Comparison of ENCODE assay signal across 7 cellular contexts in the genomic region with DNA sequence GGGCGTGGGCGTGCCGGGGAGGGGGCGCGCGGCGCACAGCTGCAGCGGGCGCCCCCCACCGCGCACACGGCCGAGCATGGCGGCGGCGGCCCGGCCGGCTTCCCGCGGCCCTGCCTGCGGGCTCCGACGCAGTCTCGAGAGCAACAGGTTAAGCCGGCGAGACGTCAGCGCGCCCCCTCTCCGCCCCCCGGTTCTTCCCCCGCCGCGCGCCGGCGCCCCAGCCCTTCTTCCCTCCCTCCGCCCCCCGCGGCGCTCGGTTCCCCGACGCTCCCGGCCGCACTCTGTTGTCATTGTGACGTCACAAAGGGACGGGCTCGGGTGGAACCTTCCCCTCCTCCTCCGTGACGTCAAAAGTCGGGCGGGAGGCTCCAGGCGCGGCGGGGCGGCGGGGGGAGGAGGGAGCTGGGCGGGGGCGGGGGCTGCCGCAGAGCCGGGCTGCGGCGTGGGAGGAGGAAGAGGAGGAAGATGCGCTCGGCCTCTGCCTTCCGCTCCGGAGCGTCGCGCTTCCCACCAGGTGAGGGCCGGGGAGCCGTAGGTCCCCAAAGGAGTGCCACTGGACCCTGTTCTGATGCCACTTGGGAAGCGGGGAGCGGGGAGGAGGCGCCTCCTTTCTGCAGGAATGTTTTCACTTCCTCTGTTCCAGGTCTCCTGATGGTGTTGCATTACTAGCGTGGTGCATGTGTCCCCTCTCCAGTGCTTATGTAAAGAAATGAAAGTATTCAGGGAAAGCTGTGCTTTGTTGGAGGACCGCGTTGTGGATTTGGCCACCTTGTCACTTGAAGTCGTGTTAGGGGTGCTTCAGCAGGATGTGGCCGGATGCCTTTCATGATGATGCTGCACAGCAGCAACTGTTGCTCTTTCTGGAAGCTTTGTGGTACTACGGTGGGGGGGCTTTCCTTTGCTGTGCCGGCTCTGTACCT. TPM values are rescaled to one million over a fixed set of nuclear protein-coding genes. Genes with fewer than 3 reads are reported as not detected.
DNase-seq lines count a peak whose midpoint lies in the region; ATAC-seq and TF ChIP-seq lines count a peak whose summit lies in the region.

No MANE protein-coding gene starts in this region.

- H3K4me3 ChIP-seq in WI38 (ENCODE audit: low read depth, low read length) (peak overlapping the region; percentile 74), breast epithelium (peak overlapping the region; percentile 77 to 95 (median 92)), skin epidermis (peak overlapping the region; percentile 48 to 88 (median 65))

- intact Hi-C loops in breast epithelium (cut with DNase I; ENCODE audit: low total_unique reads) = no loop called here

- TF ChIP-seq CTCF in WI38 (IDR thresholded peaks at IDR 0.05; ENCODE audit: low read depth, low read length) (peak; percentile 10; the same call in 1 of the 2 replicates), breast epithelium (IDR thresholded peaks at IDR 0.05) (peak in 1 of 3 donors; percentile 16)

- no peak for TF ChIP-seq POLR2A in breast epithelium (IDR thresholded peaks at IDR 0.05)

- H3K27ac ChIP-seq in breast epithelium = peak overlapping the region; percentile 93 to 99
- H3K27ac ChIP-seq in skin epidermis = peak overlapping the region; percentile 55 to 99 (median 86)

- no peaks in the 10 kb centered on the region for H3K9me3 ChIP-seq in breast epithelium

- DNase-seq in NCI-H2196 (lab: John Stamatoyannopoulos, UW; ENCODE audit: unreplicated experiment) (peak; percentile 99), breast epithelium (ENCODE audit: low spot score in 2 of 2) (peak; percentile 92 to 93), iPS-NIHi7 (ENCODE audit: extremely low spot score) (peak; percentile 86)

- H3K36me3 ChIP-seq in breast epithelium = no peaks in the 10 kb centered on the region

- peak; percentile 24 for ATAC-seq in GM18520 (IDR thresholded peaks at IDR 0.05; ENCODE audit: unreplicated experiment)
- peak; percentile 27 for ATAC-seq in HG03097 (IDR thresholded peaks at IDR 0.05; ENCODE audit: low FRiP score, unreplicated experiment)

- H3K4me1 ChIP-seq in breast epithelium = peaks cover 0 to 3% of the 10 kb centered on the region in 2 donors

- no peaks in the 10 kb centered on the region for H3K27me3 ChIP-seq in breast epithelium

RNA-seq across cellular contexts. Expression of gene JARID2, which starts 2.8 kb away (rescaled TPM):
- 10 to 100 TPM; 10.5 to 13.9 (median 11.5) TPM for total RNA-seq in breast epithelium

Comparison
In these comparisons a context has a peak if more than half of its experiments do, and no peak if none do; other contexts are left out.
1. Peak in every context shown above with its lines: DNase-seq, ATAC-seq, H3K4me3 ChIP-seq and H3K27ac ChIP-seq.